ENCODE assay signal across 17 cellular contexts in the genomic region with DNA sequence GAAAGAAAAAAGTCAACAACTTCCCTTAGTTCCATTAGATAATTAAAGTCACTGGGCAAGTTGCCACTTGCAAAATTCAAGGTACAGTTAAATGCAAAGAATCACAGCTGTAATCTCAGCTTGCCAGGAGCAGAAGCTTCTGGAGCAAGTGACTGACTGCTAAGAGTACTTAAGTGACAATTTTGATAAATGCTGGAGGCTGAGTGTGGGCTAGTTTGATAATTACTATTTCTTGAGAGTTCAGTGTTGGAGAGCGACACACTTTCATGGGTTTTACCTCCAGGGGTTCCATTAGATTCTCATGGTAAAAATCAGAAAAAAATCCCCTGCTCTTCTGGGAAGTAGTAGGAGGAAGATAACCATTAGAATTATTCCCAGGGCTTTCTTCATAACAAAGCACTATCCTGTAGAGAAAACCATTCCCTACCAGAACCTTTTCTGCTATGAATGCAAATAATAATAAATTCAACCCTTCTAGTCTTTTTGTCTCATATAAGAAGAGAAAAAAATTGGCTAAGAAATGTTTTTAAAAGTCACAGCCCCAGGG.
"Had no signal": no experiment of that assay in that cellular context is flagged by ENCODE, and none has a peak within 500 bp of the region (broad histone marks: within the 10 kb centered on the region; RNA-seq: fewer than 3 reads in every experiment).

No MANE protein-coding gene starts in this region.

- DNase-seq: cortex of kidney; dorsolateral prefrontal cortex; effector CD8-positive, alpha-beta T cell; heart left ventricle; hippocampal formation; kidney glomerular epithelial cell; mesendoderm; naive B cell; posterior cingulate gyrus; spleen; stimulated activated CD4-positive, alpha-beta T cell treated with anti-CD3 and anti-CD28 coated beads, Interleukin-2, amount 100 ng/mL, for 24 hours; stimulated activated CD4-positive, alpha-beta T cell treated with anti-CD3 and anti-CD28 coated beads, Interleukin-4, amount 100 ng/mL, for 4 hours; stimulated activated naive B cell treated with anti-CD40 and anti-IgM and Interleukin-4, amounts not matched to agents 10 μg/mL and 1 μg/mL and 100 μg/mL, for 72 hours; stimulated activated naive CD8-positive, alpha-beta T cell treated with anti-CD3 and anti-CD28 coated beads, Interleukin-15, amount 100 ng/mL, for 72 hours; testis had no signal

- ATAC-seq: esophagus mucosa; heart left ventricle; sciatic nerve; stimulated activated naive B cell treated with anti-CD40 and anti-IgM and Interleukin-4, amounts not matched to agents 10 μg/mL and 1 μg/mL and 100 μg/mL, for 72 hours; stimulated activated naive CD8-positive, alpha-beta T cell treated with anti-CD3 and anti-CD28 coated beads, Interleukin-15, amount 100 ng/mL, for 72 hours had no signal
